31 cellular contexts compared by ENCODE assay signal in the genomic region with DNA sequence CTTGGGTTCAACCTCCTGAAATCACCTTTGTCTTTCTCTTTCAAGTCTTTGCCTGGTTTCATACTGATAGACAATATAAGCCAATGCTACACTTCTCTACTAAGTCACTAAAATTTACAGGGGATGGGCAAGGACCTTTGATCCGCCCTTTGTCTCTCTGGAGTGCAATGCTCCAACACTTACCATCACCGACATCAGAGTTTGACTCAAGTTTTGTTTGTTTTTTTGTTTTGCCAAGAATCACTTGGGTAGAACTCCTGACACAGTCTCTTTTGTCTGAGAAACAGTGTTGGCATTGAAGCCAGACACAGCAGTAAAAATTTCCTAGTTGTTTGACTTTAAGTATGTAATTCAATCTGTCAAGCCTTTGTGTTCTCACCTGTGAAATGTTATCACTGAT. TPM values are rescaled to one million over a fixed set of nuclear protein-coding genes. Genes with fewer than 3 reads are reported as not detected.
DNase-seq lines count a peak whose midpoint lies in the region; ATAC-seq, FAIRE-seq and TF ChIP-seq lines count a peak whose summit lies in the region.
"Had no signal": no experiment of that assay in that cellular context is flagged by ENCODE, and none has a peak within 500 bp of the region (broad histone marks: within the 10 kb centered on the region; RNA-seq: fewer than 3 reads in every experiment).

No MANE protein-coding gene starts in this region.

- 30% methylated on average over 2 of the region's 2 CpGs for WGBS in right lobe of liver (ENCODE audit: insufficient coverage, low coverage, low lambda C conversion rate, missing lambda C conversion rate)

- H3K9me3 ChIP-seq in right lobe of liver, result no peaks in the 10 kb centered on the region
- H3K9me3 ChIP-seq: Caco-2, SJSA1, upper lobe of right lung had no signal

- FAIRE-seq in GM19239 (lab: Jason Lieb, UNC), result peak; percentile 64
- FAIRE-seq: bronchial epithelial cell had no signal

- intact Hi-C loops in right lobe of liver (cut with DNase I), result no loop called here
- intact Hi-C loops in Calu3 (cut with micrococcal nuclease; ENCODE audit: unreplicated experiment), result no loop called here

- no peak overlapping the region for H3K4me3 Mint-ChIP-seq in Calu3 (ENCODE audit: low read depth, unreplicated experiment)
- H3K4me3 Mint-ChIP-seq: memory B cell, neural progenitor cell had no signal

- no TSS peak for BruUV-seq in Calu3 (replicated peaks; lab: Mats Ljungman, UMichigan)

- ATAC-seq in right lobe of liver (peak; percentile 73 to 89 (median 84)), HG02973 (IDR thresholded peaks at IDR 0.05; ENCODE audit: unreplicated experiment) (no peak), GM19463 (IDR thresholded peaks at IDR 0.05; ENCODE audit: unreplicated experiment) (no peak)
- ATAC-seq: activated naive CD4-positive, alpha-beta T cell treated with anti-CD3 and anti-CD28 coated beads, Interleukin-2, amount 50 U/mL, for 72 hours; upper lobe of right lung had no signal

- H3K36me3 Mint-ChIP-seq in Calu3 (ENCODE audit: insufficient read depth, unreplicated experiment), result no peaks in the 10 kb centered on the region
- H3K36me3 Mint-ChIP-seq: memory B cell, neural progenitor cell had no signal

- TF ChIP-seq POLR2A in right lobe of liver (IDR thresholded peaks at IDR 0.05), result no peak

- H3K4me3 ChIP-seq in right lobe of liver, result no peak overlapping the region
- H3K4me3 ChIP-seq: BLaER1 treated with 17β-estradiol and CSF1 and Interleukin-3, amounts not matched to agents 10 nM and 100 nM; neural progenitor cell; SJSA1; smooth muscle cell; upper lobe of right lung had no signal

- no peaks in the 10 kb centered on the region for H3K27me3 Mint-ChIP-seq in Calu3 (ENCODE audit: unreplicated experiment)
- H3K27me3 Mint-ChIP-seq: memory B cell had no signal

- peak; percentile 37 for DNase-seq in COR-L47 (lab: John Stamatoyannopoulos, UW)
- no peak for DNase-seq in GM19239 (ENCODE audit: insufficient read length, low spot score)
- peak; percentile 42 for DNase-seq in NCI-H748 (lab: John Stamatoyannopoulos, UW; ENCODE audit: unreplicated experiment)
- DNase-seq in right lobe of liver, result peak in 1 of 3 donors; percentile 75
- DNase-seq in AG20443 (ENCODE audit: low spot score), result no peak
- DNase-seq in Calu3, result no peak
- DNase-seq: activated CD4-positive, alpha-beta T cell treated with anti-CD3 and anti-CD28 coated beads for 48 hours; amygdala; Caco-2; EL; H7; hypothalamus; KG1; MM.1S; NCI-H1436 treated with DMSO at 0.1 percent for 48 hours; NCI-H82; stimulated activated naive CD4-positive, alpha-beta T cell; T1000; upper lobe of right lung; WERI-Rb-1 had no signal

- H3K4me1 ChIP-seq in right lobe of liver, result peaks cover 0 to 18% (median 2%) of the 10 kb centered on the region in 4 donors
- H3K4me1 ChIP-seq: neural progenitor cell, parathyroid adenoma, upper lobe of right lung had no signal

- peak overlapping the region; percentile 42 to 72 (median 53) for H3K27ac ChIP-seq in right lobe of liver
- H3K27ac ChIP-seq: neural progenitor cell, parathyroid adenoma, RWPE1, SJSA1, upper lobe of right lung, WERI-Rb-1 had no signal

- no peaks in the 10 kb centered on the region for H3K27me3 ChIP-seq in right lobe of liver
- H3K27me3 ChIP-seq: BLaER1 treated with 17β-estradiol and CSF1 and Interleukin-3, amounts not matched to agents 10 nM and 100 nM; neural progenitor cell; SJSA1; upper lobe of right lung had no signal

- CTCF ChIA-PET in Calu3 (lab: Charles Lee), result no interaction called here

- H3K9me3 Mint-ChIP-seq in Calu3 (ENCODE audit: low read depth, unreplicated experiment), result peaks cover 3% of the 10 kb centered on the region
- H3K9me3 Mint-ChIP-seq: memory B cell, neural progenitor cell had no signal

- H3K36me3 ChIP-seq in right lobe of liver, result no peaks in the 10 kb centered on the region
- H3K36me3 ChIP-seq: BLaER1 treated with 17β-estradiol and CSF1 and Interleukin-3, amounts not matched to agents 10 nM and 100 nM; neural progenitor cell; SJSA1; upper lobe of right lung; WERI-Rb-1 had no signal

- TF ChIP-seq CTCF in right lobe of liver (IDR thresholded peaks at IDR 0.05), result no peak
- no peak for TF ChIP-seq CTCF in Calu3 (IDR thresholded peaks at IDR 0.05; ENCODE audit: unreplicated experiment)

- H3K4me1 Mint-ChIP-seq in Calu3 (ENCODE audit: low read depth, unreplicated experiment), result peaks cover 9% of the 10 kb centered on the region
- H3K4me1 Mint-ChIP-seq: neural progenitor cell had no signal

- no peak overlapping the region for H3K27ac Mint-ChIP-seq in Calu3 (ENCODE audit: unreplicated experiment)
- H3K27ac Mint-ChIP-seq: activated naive CD4-positive, alpha-beta T cell treated with anti-CD3 and anti-CD28 coated beads, Interleukin-2, amount 50 U/mL, for 72 hours; memory B cell; neural progenitor cell had no signal

RNA-seq across cellular contexts. Expression of a gene that starts 29.3 kb away (rescaled TPM):
- 10 to 100 TPM; 23.4 to 83.1 (median 44.4) TPM for total RNA-seq in right lobe of liver
- total RNA-seq in Calu3 (2022), result 217 and 227 TPM in 2 replicates

Comparison
In these comparisons a context has a peak if more than half of its experiments do, and no peak if none do; other contexts are left out.
1. DNase-seq: peak in COR-L47 (single experiment) and NCI-H748 (single experiment); none in GM19239 (single experiment), AG20443 (single experiment) and Calu3 (single experiment).
2. ATAC-seq: peak in right lobe of liver (4 of 4); none in HG02973 (single experiment) and GM19463 (single experiment).